Comparison of ENCODE assay signal across 3 cellular contexts in the genomic region with DNA sequence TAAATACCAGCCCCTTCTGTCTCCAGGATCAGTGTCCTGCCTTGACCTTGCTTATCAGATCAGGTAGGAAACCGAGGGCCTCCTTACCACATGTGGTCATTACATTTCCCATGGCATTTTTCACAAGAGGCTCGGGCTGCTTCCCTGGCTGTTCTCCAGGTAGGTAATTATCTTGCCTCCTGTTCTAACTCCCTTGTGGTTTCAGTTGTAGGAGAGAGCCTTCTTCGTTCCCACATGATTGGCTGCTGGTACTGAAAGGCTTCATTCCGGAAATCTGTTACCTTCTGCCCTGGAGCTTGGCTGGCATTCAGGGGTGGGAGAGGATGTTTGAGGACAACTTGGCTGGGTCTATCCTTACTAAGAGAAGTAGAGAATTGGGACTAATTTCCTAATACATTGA.
TF ChIP-seq lines count a peak whose summit lies in the region.

No MANE protein-coding gene starts in this region.

TF ChIP-seq in liver, 16 proteins besides CTCF, POLR2A, EP300 and RAD21 (continued from another document):
- TF ChIP-seq YY1 (IDR thresholded peaks at IDR 0.05) (no peak), FOXA2 (IDR thresholded peaks at IDR 0.05) (no peak), NR2F2 (IDR thresholded peaks at IDR 0.05) (no peak)
- TF ChIP-seq, protein P1, sequence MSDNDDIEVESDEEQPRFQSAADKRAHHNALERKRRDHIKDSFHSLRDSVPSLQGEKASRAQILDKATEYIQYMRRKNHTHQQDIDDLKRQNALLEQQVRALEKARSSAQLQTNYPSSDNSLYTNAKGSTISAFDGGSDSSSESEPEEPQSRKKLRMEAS (IDR thresholded peaks at IDR 0.05), result no peak

TF ChIP-seq in HepG2, 621 proteins besides CTCF, POLR2A, EP300 and RAD21 (continued from another document):
- TF ChIP-seq ZNF746 (CRISPR knock-in tag; IDR thresholded peaks at IDR 0.05) (no peak), NFRKB (IDR thresholded peaks at IDR 0.05) (no peak), POLR2G (IDR thresholded peaks at IDR 0.05; ENCODE audit: low read depth, low read length) (no peak), PAWR (CRISPR knock-in tag; IDR thresholded peaks at IDR 0.05; ENCODE audit: borderline replicate concordance) (no peak), SMAD1 (CRISPR knock-in tag; IDR thresholded peaks at IDR 0.05; ENCODE audit: borderline replicate concordance, low read depth) (no peak), FOSL2 (CRISPR knock-in tag; IDR thresholded peaks at IDR 0.05) (no peak), SOX6 (IDR thresholded peaks at IDR 0.05) (no peak), SOX6 (CRISPR knock-in tag; IDR thresholded peaks at IDR 0.05) (no peak), TCF12 (IDR thresholded peaks at IDR 0.05) (no peak), TCF12 (CRISPR knock-in tag; IDR thresholded peaks at IDR 0.05) (no peak), ZMAT3 (CRISPR knock-in tag; conservative IDR thresholded peaks at IDR 0.05) (no peak), MAZ (IDR thresholded peaks at IDR 0.05; ENCODE audit: borderline replicate concordance, low read depth, low read length) (no peak), MAZ (CRISPR knock-in tag; IDR thresholded peaks at IDR 0.05; ENCODE audit: low read depth) (no peak), ZNF138 (CRISPR knock-in tag; IDR thresholded peaks at IDR 0.05; ENCODE audit: low read depth) (no peak)
- TF ChIP-seq, protein P2, sequence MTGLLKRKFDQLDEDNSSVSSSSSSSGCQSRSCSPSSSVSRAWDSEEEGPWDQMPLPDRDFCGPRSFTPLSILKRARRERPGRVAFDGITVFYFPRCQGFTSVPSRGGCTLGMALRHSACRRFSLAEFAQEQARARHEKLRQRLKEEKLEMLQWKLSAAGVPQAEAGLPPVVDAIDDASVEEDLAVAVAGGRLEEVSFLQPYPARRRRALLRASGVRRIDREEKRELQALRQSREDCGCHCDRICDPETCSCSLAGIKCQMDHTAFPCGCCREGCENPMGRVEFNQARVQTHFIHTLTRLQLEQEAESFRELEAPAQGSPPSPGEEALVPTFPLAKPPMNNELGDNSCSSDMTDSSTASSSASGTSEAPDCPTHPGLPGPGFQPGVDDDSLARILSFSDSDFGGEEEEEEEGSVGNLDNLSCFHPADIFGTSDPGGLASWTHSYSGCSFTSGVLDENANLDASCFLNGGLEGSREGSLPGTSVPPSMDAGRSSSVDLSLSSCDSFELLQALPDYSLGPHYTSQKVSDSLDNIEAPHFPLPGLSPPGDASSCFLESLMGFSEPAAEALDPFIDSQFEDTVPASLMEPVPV (CRISPR knock-in tag; IDR thresholded peaks at IDR 0.05), result no peak

TF ChIP-seq in SK-N-SH, 30 proteins besides CTCF, POLR2A, EP300 and RAD21 (continued from another document):
- TF ChIP-seq, protein P3, sequence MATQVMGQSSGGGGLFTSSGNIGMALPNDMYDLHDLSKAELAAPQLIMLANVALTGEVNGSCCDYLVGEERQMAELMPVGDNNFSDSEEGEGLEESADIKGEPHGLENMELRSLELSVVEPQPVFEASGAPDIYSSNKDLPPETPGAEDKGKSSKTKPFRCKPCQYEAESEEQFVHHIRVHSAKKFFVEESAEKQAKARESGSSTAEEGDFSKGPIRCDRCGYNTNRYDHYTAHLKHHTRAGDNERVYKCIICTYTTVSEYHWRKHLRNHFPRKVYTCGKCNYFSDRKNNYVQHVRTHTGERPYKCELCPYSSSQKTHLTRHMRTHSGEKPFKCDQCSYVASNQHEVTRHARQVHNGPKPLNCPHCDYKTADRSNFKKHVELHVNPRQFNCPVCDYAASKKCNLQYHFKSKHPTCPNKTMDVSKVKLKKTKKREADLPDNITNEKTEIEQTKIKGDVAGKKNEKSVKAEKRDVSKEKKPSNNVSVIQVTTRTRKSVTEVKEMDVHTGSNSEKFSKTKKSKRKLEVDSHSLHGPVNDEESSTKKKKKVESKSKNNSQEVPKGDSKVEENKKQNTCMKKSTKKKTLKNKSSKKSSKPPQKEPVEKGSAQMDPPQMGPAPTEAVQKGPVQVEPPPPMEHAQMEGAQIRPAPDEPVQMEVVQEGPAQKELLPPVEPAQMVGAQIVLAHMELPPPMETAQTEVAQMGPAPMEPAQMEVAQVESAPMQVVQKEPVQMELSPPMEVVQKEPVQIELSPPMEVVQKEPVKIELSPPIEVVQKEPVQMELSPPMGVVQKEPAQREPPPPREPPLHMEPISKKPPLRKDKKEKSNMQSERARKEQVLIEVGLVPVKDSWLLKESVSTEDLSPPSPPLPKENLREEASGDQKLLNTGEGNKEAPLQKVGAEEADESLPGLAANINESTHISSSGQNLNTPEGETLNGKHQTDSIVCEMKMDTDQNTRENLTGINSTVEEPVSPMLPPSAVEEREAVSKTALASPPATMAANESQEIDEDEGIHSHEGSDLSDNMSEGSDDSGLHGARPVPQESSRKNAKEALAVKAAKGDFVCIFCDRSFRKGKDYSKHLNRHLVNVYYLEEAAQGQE (IDR thresholded peaks at IDR 0.05; ENCODE audit: low read depth, low read length), result no peak
- TF ChIP-seq, protein P4, sequence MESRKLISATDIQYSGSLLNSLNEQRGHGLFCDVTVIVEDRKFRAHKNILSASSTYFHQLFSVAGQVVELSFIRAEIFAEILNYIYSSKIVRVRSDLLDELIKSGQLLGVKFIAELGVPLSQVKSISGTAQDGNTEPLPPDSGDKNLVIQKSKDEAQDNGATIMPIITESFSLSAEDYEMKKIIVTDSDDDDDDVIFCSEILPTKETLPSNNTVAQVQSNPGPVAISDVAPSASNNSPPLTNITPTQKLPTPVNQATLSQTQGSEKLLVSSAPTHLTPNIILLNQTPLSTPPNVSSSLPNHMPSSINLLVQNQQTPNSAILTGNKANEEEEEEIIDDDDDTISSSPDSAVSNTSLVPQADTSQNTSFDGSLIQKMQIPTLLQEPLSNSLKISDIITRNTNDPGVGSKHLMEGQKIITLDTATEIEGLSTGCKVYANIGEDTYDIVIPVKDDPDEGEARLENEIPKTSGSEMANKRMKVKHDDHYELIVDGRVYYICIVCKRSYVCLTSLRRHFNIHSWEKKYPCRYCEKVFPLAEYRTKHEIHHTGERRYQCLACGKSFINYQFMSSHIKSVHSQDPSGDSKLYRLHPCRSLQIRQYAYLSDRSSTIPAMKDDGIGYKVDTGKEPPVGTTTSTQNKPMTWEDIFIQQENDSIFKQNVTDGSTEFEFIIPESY (IDR thresholded peaks at IDR 0.05; ENCODE audit: borderline replicate concordance, low read depth), result no peak
- TF ChIP-seq RXRA (IDR thresholded peaks at IDR 0.05; ENCODE audit: borderline replicate concordance, low read depth) (no peak), ELF1 (IDR thresholded peaks at IDR 0.05) (no peak), NRF1 (IDR thresholded peaks at IDR 0.05; ENCODE audit: low read depth, low read length) (no peak), FOSL2 (IDR thresholded peaks at IDR 0.05; ENCODE audit: borderline replicate concordance, low read depth) (no peak), RCOR1 (IDR thresholded peaks at IDR 0.05; ENCODE audit: low read length) (no peak)
